ENCODE assay signal across 9 cellular contexts in genomic region chr19:927707-928401, GRCh38. TPM values are rescaled to one million over a fixed set of nuclear protein-coding genes. Genes with fewer than 3 reads are reported as not detected.
A peak's percentile ranks its signal among the peaks of the same experiment; 100 is the strongest.
DNase-seq lines count a peak whose midpoint lies in the region; ATAC-seq and TF ChIP-seq lines count a peak whose summit lies in the region.
"Had no signal": no experiment of that assay in that cellular context is flagged by ENCODE, and none has a peak within 500 bp of the region (broad histone marks: within the 10 kb centered on the region; RNA-seq: fewer than 3 reads in every experiment).

No MANE protein-coding gene starts in this region.

- no peak for TF ChIP-seq CTCF in left ventricle myocardium inferior (IDR thresholded peaks at IDR 0.05; ENCODE audit: borderline replicate concordance)
- no peak for TF ChIP-seq CTCF in body of pancreas (IDR thresholded peaks at IDR 0.05)

- no peak for TF ChIP-seq POLR2A in body of pancreas (IDR thresholded peaks at IDR 0.05)

- H3K36me3 ChIP-seq in left ventricle myocardium inferior (peaks cover 7% of the 10 kb centered on the region), body of pancreas (replicated peaks in 1 of 2; ENCODE audit: insufficient read depth in 1 of 2, low read depth in 2 of 2) (no peaks in the 10 kb centered on the region), mesodermal cell (ENCODE audit: control insufficient read depth, insufficient read depth, low read length) (peaks cover 49% of the 10 kb centered on the region), urinary bladder (ENCODE audit: insufficient read depth) (no peaks in the 10 kb centered on the region)

- no peak for DNase-seq in left ventricle myocardium inferior
- no peak for DNase-seq in left ventricle myocardium superior
- no peak for DNase-seq in body of pancreas
- no peak for DNase-seq in NCI-H82 treated with DMSO at 0.1 percent for 48 hours (lab: John Stamatoyannopoulos, UW; ENCODE audit: unreplicated experiment)
- DNase-seq in RKO (ENCODE audit: low spot score), result no peak
- DNase-seq: NK-92 treated with Interleukin-12 subunit alpha and Interleukin-12 subunit beta, amount 100 ng/mL, for 24 hours had no signal

- peak overlapping the region; percentile 91 for H3K4me3 ChIP-seq in left ventricle myocardium inferior
- H3K4me3 ChIP-seq in body of pancreas, result no peak overlapping the region
- peak overlapping the region; percentile 99 for H3K4me3 ChIP-seq in mesodermal cell (ENCODE audit: extremely low read depth, insufficient read depth, low read length, poor library complexity, severe bottlenecking)
- H3K4me3 ChIP-seq in urinary bladder (ENCODE audit: low read depth, low read length), result peak overlapping the region; percentile 76

- H3K4me1 ChIP-seq in left ventricle myocardium inferior (peaks cover 59% of the 10 kb centered on the region), body of pancreas (peaks cover 33% of the 10 kb centered on the region), mesodermal cell (ENCODE audit: control insufficient read depth, insufficient read depth, low read length, poor library complexity, severe bottlenecking) (peaks cover 9% of the 10 kb centered on the region), urinary bladder (ENCODE audit: insufficient read depth) (peaks cover 2% of the 10 kb centered on the region)

- 70 to 77% methylated on average over 2 to 15 of the region's 15 CpGs for WGBS in body of pancreas, 2 donors
- 47 to 85% methylated on average over 6 to 11 of the region's 15 CpGs for WGBS in mesodermal cell (ENCODE audit: insufficient coverage in 2 of 2), 2 experiments
- WGBS in urinary bladder, result 63% methylated on average over 15 of the region's 15 CpGs

- intact Hi-C loops in left ventricle myocardium inferior (cut with micrococcal nuclease) (loop anchor here (10.0 kb wide), 1 partner anchor 163 kb away; no protein-coding TSS in a partner anchor), left ventricle myocardium superior (cut with micrococcal nuclease) (no loop called here), body of pancreas (cut with DNase I) (no loop called here)

- H3K27ac ChIP-seq in left ventricle myocardium inferior (replicated peaks) (peak overlapping the region; percentile 88), body of pancreas (peak overlapping the region in 3 of 4 donors; percentile 30 to 93 (median 85)), mesodermal cell (ENCODE audit: low read depth, low read length, severe bottlenecking) (peak overlapping the region; percentile 86), urinary bladder (ENCODE audit: low read depth) (peak overlapping the region; percentile 61)

- H3K27me3 ChIP-seq in left ventricle myocardium inferior (ENCODE audit: low read depth), result no peaks in the 10 kb centered on the region
- no peaks in the 10 kb centered on the region for H3K27me3 ChIP-seq in body of pancreas

- H3K9me3 ChIP-seq in left ventricle myocardium inferior (replicated peaks) (no peaks in the 10 kb centered on the region), body of pancreas (no peaks in the 10 kb centered on the region), mesodermal cell (ENCODE audit: control insufficient read depth, low read length) (no peaks in the 10 kb centered on the region)

- ATAC-seq in left ventricle myocardium superior (no peak), body of pancreas (no peak), HG02884 (IDR thresholded peaks at IDR 0.05; ENCODE audit: unreplicated experiment) (no peak)

RNA-seq across cellular contexts. Expression of gene ARID3A, which starts 2.0 kb away (rescaled TPM):
- total RNA-seq in left ventricle myocardium inferior (4.8 TPM), left ventricle myocardium superior (5.7 TPM), body of pancreas (1 to 10 TPM; 3.1 to 5.9 TPM), urinary bladder (9.1 TPM)
- polyA plus RNA-seq in mesodermal cell (2013, experiment 1 of 2), result 119 TPM
- polyA plus RNA-seq in mesodermal cell (2013, experiment 2 of 2), result 101 TPM
- polyA plus RNA-seq in urinary bladder, result 6.1 TPM

RNA-seq across cellular contexts. Expression of gene KISS1R, which starts 10.7 kb away (rescaled TPM):
- total RNA-seq in left ventricle myocardium inferior (not detected), left ventricle myocardium superior (not detected), body of pancreas (1 to 10 TPM in 1 of 2 donors, not detected in 1; 3.3 TPM), urinary bladder (not detected)
- polyA plus RNA-seq in mesodermal cell (2013, experiment 1 of 2), result not detected
- not detected for polyA plus RNA-seq in mesodermal cell (2013, experiment 2 of 2)
- 0.28 TPM for polyA plus RNA-seq in urinary bladder

RNA-seq across cellular contexts. Expression of gene R3HDM4, which starts 14.8 kb away (rescaled TPM):
- total RNA-seq in left ventricle myocardium inferior, result 21.6 TPM
- 20.0 TPM for total RNA-seq in left ventricle myocardium superior
- total RNA-seq in body of pancreas, result 10 to 100 TPM; 11.2 to 34.0 TPM
- polyA plus RNA-seq in mesodermal cell (2013, experiment 1 of 2), result 62.6 TPM
- 47.1 TPM for polyA plus RNA-seq in mesodermal cell (2013, experiment 2 of 2)
- total RNA-seq in urinary bladder, result 16.0 TPM
- polyA plus RNA-seq in urinary bladder, result 62.3 TPM

RNA-seq across cellular contexts. Expression of gene RNU6-9, which starts 34.6 kb away (rescaled TPM):
- total RNA-seq in left ventricle myocardium inferior (not detected), left ventricle myocardium superior (not detected), body of pancreas (not detected), urinary bladder (not detected)
- polyA plus RNA-seq in mesodermal cell (2013, experiment 1 of 2), result under 0.01 TPM
- under 0.01 TPM for polyA plus RNA-seq in mesodermal cell (2013, experiment 2 of 2)
- not detected for polyA plus RNA-seq in urinary bladder

RNA-seq across cellular contexts. Expression of gene MED16, which starts 34.9 kb away (rescaled TPM):
- total RNA-seq in left ventricle myocardium inferior (19.4 TPM), left ventricle myocardium superior (23.7 TPM), body of pancreas (10 to 100 TPM; 35.0 to 49.8 TPM), urinary bladder (21.2 TPM)
- 69.1 TPM for polyA plus RNA-seq in mesodermal cell (2013, experiment 1 of 2)
- 50.7 TPM for polyA plus RNA-seq in mesodermal cell (2013, experiment 2 of 2)
- 59.8 TPM for polyA plus RNA-seq in urinary bladder

Comparison
In these comparisons a context has a peak if more than half of its experiments do, and no peak if none do; other contexts are left out.
1. H3K4me3 ChIP-seq: peak in left ventricle myocardium inferior (single experiment), mesodermal cell (single experiment) and urinary bladder (single experiment); none in body of pancreas (0 of 2).
2. Peak in every context shown above with its lines, with median percentiles within 50 percentile points of each other: H3K27ac ChIP-seq.